Comparison of ENCODE assay signal across 19 cellular contexts in the genomic region with DNA sequence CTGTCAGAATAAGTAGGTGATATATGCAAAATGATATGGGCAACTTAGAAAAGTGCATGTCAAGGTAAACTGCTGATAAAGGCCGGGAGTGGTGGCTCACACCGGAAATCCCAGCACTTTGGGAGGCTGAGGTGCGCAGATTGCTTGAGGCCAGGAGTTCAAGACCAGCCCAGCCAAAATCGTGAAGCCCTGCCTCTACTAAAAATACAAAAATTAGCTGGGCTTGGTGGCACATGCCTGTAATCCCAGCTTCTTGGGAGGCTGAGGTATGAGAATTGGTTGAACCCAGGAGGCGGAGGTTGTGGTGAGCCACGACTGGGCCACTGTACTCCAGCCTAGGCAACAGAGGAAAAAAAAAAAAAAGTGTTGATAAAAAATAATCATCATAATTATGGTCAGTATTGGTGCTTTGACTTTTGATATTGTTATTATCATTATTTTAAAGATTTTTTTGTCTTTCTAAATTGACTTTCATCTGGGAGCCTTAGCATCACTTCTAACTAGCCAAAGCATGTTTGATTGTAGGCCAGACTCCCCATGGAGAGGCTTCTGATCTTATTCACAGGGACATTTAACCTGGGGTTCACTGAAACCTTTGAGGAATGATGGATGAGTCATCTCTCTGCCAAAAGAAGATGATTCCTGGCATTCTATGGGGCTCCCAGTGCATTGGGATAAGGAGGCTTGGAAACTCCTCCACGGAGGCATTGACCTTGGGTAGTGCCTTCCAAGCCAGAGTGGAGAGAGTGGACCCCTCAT. TPM values are rescaled to one million over a fixed set of nuclear protein-coding genes. Genes with fewer than 3 reads are reported as not detected.
DNase-seq lines count a peak whose midpoint lies in the region; ATAC-seq and TF ChIP-seq lines count a peak whose summit lies in the region.
"Had no signal": no experiment of that assay in that cellular context is flagged by ENCODE, and none has a peak within 500 bp of the region (broad histone marks: within the 10 kb centered on the region; RNA-seq: fewer than 3 reads in every experiment).

No MANE protein-coding gene starts in this region.

- H3K36me3 Mint-ChIP-seq in MCF 10A (ENCODE audit: insufficient read depth, unreplicated experiment) (peaks cover 85% of the 10 kb centered on the region), endodermal cell (ENCODE audit: low read depth) (no peaks in the 10 kb centered on the region)

- H3K4me1 Mint-ChIP-seq in MCF 10A (ENCODE audit: insufficient read depth, unreplicated experiment): peaks cover 38% of the 10 kb centered on the region
- peaks cover 16% of the 10 kb centered on the region for H3K4me1 Mint-ChIP-seq in endodermal cell

- no peaks in the 10 kb centered on the region for H3K9me3 Mint-ChIP-seq in MCF 10A (ENCODE audit: unreplicated experiment)
- H3K9me3 Mint-ChIP-seq in endodermal cell: peaks cover 2% of the 10 kb centered on the region
- H3K9me3 Mint-ChIP-seq: nephron progenitor cell; stimulated activated naive CD8-positive, alpha-beta T cell treated with anti-CD3 and anti-CD28 coated beads, Interleukin-15, Interleukin-2, amounts not matched to agents 100 ng/mL and 50 ng/mL, for 24 hours had no signal

- H3K9me3 ChIP-seq in breast epithelium: no peaks in the 10 kb centered on the region
- H3K9me3 ChIP-seq in NT2/D1 (ENCODE audit: insufficient read depth, low read length): peaks cover 29% of the 10 kb centered on the region; the same call in 1 of the 2 replicates
- H3K9me3 ChIP-seq in endodermal cell (ENCODE audit: control insufficient read depth, low read length): no peaks in the 10 kb centered on the region
- H3K9me3 ChIP-seq: heart left ventricle, right atrium auricular region had no signal

- CTCF ChIA-PET in MCF 10A (lab: Yijun Ruan, JAX): interaction anchor here (0.6 to 1.8 kb wide), 7 partner anchors 8 to 80 kb away, joined by 3 to 7 read pairs (median 4); no protein-coding TSS in a partner anchor

- WGBS in endodermal cell (ENCODE audit: insufficient coverage in 1 of 2, insufficient read length in 1 of 2), 2 experiments: 79 to 87% methylated on average over 5 to 7 of the region's 7 CpGs

- H3K27ac Mint-ChIP-seq in MCF 10A (ENCODE audit: low read depth, unreplicated experiment) (peak overlapping the region; percentile 42), endodermal cell (no peak overlapping the region)
- H3K27ac Mint-ChIP-seq: nephron progenitor cell; stimulated activated naive CD8-positive, alpha-beta T cell treated with anti-CD3 and anti-CD28 coated beads, Interleukin-15, Interleukin-2, amounts not matched to agents 100 ng/mL and 50 ng/mL, for 24 hours had no signal

- DNase-seq in MCF 10A (ENCODE audit: unreplicated experiment) (peak; percentile 77), breast epithelium (ENCODE audit: low spot score in 2 of 2) (no peak), NT2/D1 (ENCODE audit: low read depth, low spot score) (peak; percentile 79), endodermal cell (peak; percentile 83), NCI-H128 (lab: John Stamatoyannopoulos, UW; ENCODE audit: unreplicated experiment) (no peak), NCI-H524 (lab: John Stamatoyannopoulos, UW) (no peak)
- DNase-seq: activated CD4-positive, alpha-beta T cell treated with anti-CD3 and anti-CD28 coated beads for 4 hours; activated gamma-delta T cell treated with Interleukin-2 at 50 U/mL for 16 hours; DMS53; heart left ventricle; left ventricle myocardium superior; NCI-H2107; nephron progenitor cell; stimulated activated CD4-positive, alpha-beta T cell treated with anti-CD3 and anti-CD28 coated beads, Interleukin-4, amount 100 ng/mL, for 4 hours had no signal

- intact Hi-C loops in MCF 10A (cut with micrococcal nuclease) (no loop called here), breast epithelium (cut with DNase I; ENCODE audit: low total_unique reads) (loop anchor here (10.0 kb wide), 1 partner anchor 61 kb away; no protein-coding TSS in a partner anchor)

- H3K4me3 ChIP-seq in breast epithelium: no peak overlapping the region
- no peak overlapping the region for H3K4me3 ChIP-seq in NT2/D1 (ENCODE audit: insufficient read length, low read depth)
- no peak overlapping the region for H3K4me3 ChIP-seq in endodermal cell (ENCODE audit: low read length)
- H3K4me3 ChIP-seq: heart left ventricle, right atrium auricular region had no signal

- H3K27me3 Mint-ChIP-seq in MCF 10A (ENCODE audit: insufficient read depth, unreplicated experiment) (no peaks in the 10 kb centered on the region), endodermal cell (ENCODE audit: insufficient read depth) (peaks cover 4% of the 10 kb centered on the region)
- H3K27me3 Mint-ChIP-seq: IgD-negative memory B cell; stimulated activated naive CD8-positive, alpha-beta T cell treated with anti-CD3 and anti-CD28 coated beads, Interleukin-15, Interleukin-2, amounts not matched to agents 100 ng/mL and 50 ng/mL, for 24 hours had no signal

- H3K4me1 ChIP-seq in breast epithelium (peaks cover 0 to 8% of the 10 kb centered on the region in 2 donors), NT2/D1 (ENCODE audit: insufficient read depth, insufficient read length) (peaks cover 13% of the 10 kb centered on the region), endodermal cell (ENCODE audit: control insufficient read depth, insufficient read depth, low read length) (no peaks in the 10 kb centered on the region)

- POLR2A ChIA-PET in MCF 10A (lab: Yijun Ruan, JAX): interaction anchor here (9.1 to 9.9 kb wide), 2 partner anchors 12 to 33 kb away, joined by 210 to 349 read pairs; no protein-coding TSS in a partner anchor

- ATAC-seq in GM18498 (IDR thresholded peaks at IDR 0.05; ENCODE audit: unreplicated experiment): no peak
- ATAC-seq in HG03342 (IDR thresholded peaks at IDR 0.05; ENCODE audit: unreplicated experiment): no peak
- ATAC-seq: heart left ventricle, left ventricle myocardium superior had no signal

- H3K4me3 Mint-ChIP-seq in MCF 10A (ENCODE audit: unreplicated experiment): no peak overlapping the region
- no peak overlapping the region for H3K4me3 Mint-ChIP-seq in endodermal cell
- H3K4me3 Mint-ChIP-seq: IgD-negative memory B cell; nephron progenitor cell; stimulated activated naive CD8-positive, alpha-beta T cell treated with anti-CD3 and anti-CD28 coated beads, Interleukin-15, Interleukin-2, amounts not matched to agents 100 ng/mL and 50 ng/mL, for 24 hours had no signal

- H3K36me3 ChIP-seq in breast epithelium: no peaks in the 10 kb centered on the region
- H3K36me3 ChIP-seq in NT2/D1 (ENCODE audit: insufficient read depth, insufficient read length, low read length): peaks cover 33% of the 10 kb centered on the region
- H3K36me3 ChIP-seq in endodermal cell (ENCODE audit: control insufficient read depth, insufficient read depth, low read length): no peaks in the 10 kb centered on the region

- BruUV-seq in MCF 10A (replicated peaks; lab: Mats Ljungman, UMichigan): no TSS peak

- H3K27me3 ChIP-seq in breast epithelium (no peaks in the 10 kb centered on the region), NT2/D1 (ENCODE audit: insufficient read depth, insufficient read length) (no peaks in the 10 kb centered on the region), endodermal cell (ENCODE audit: control insufficient read depth, insufficient read depth, low read length, poor library complexity, severe bottlenecking) (no peaks in the 10 kb centered on the region)
- H3K27me3 ChIP-seq: heart left ventricle, right atrium auricular region had no signal

- TF ChIP-seq POLR2A in breast epithelium (IDR thresholded peaks at IDR 0.05): no peak

- TF ChIP-seq CTCF in MCF 10A (IDR thresholded peaks at IDR 0.05; ENCODE audit: unreplicated experiment) (no peak), breast epithelium (IDR thresholded peaks at IDR 0.05) (no peak), endodermal cell (conservative IDR thresholded peaks at IDR 0.05) (no peak)

- H3K9ac ChIP-seq in NT2/D1 (ENCODE audit: insufficient read length, low read depth) (no peak overlapping the region), endodermal cell (ENCODE audit: extremely low read depth, low read length, poor library complexity, severe bottlenecking) (no peak overlapping the region)

- H3K27ac ChIP-seq in breast epithelium (no peak overlapping the region), endodermal cell (ENCODE audit: low read depth, low read length) (no peak overlapping the region)
- H3K27ac ChIP-seq: heart left ventricle, right atrium auricular region had no signal

RNA-seq across cellular contexts. Expression of a gene that starts 5.6 kb away (rescaled TPM):
- 168 and 186 TPM in 2 replicates for total RNA-seq in MCF 10A (2022)
- total RNA-seq in breast epithelium: 100 to 1,000 TPM; 126 to 238 (median 138) TPM
- 10 to 100 TPM; 27.3 to 28.2 TPM for total RNA-seq in endodermal cell
- 19.0 TPM for polyA plus RNA-seq in endodermal cell (2013, experiment 1 of 2)
- 17.6 TPM for polyA plus RNA-seq in endodermal cell (2013, experiment 2 of 2)

Comparison
In these comparisons a context has a peak if more than half of its experiments do, and no peak if none do; other contexts are left out.
1. DNase-seq: peak in MCF 10A (single experiment), NT2/D1 (single experiment) and endodermal cell (single experiment); none in breast epithelium (0 of 2), NCI-H128 (single experiment) and NCI-H524 (0 of 2).